Comparison of ENCODE assay signal across 11 cellular contexts in genomic region chr15:26771168-26771916, GRCh38. TPM values are rescaled to one million over a fixed set of nuclear protein-coding genes. Genes with fewer than 3 reads are reported as not detected.
DNase-seq lines count a peak whose midpoint lies in the region; ATAC-seq, FAIRE-seq and TF ChIP-seq lines count a peak whose summit lies in the region.
"Had no signal": no experiment of that assay in that cellular context is flagged by ENCODE, and none has a peak within 500 bp of the region (broad histone marks: within the 10 kb centered on the region; RNA-seq: fewer than 3 reads in every experiment).

No MANE protein-coding gene starts in this region.

- no peaks in the 10 kb centered on the region for H3K27me3 ChIP-seq in SK-N-SH (ENCODE audit: insufficient read depth)
- H3K27me3 ChIP-seq in testis: no peaks in the 10 kb centered on the region

- H3K9ac ChIP-seq in SK-N-SH (no peak overlapping the region), kidney (ENCODE audit: low read length in 2 of 2) (no peak overlapping the region)

- TF ChIP-seq EP300 in SK-N-SH (IDR thresholded peaks at IDR 0.05; ENCODE audit: borderline replicate concordance in 1 of 2, low read depth in 1 of 2, low read length in 1 of 2): no peak

- peak; percentile 60 for DNase-seq in SK-N-SH
- DNase-seq in cerebellar cortex (ENCODE audit: low spot score): peak; percentile 50
- no peak for DNase-seq in kidney
- peak; percentile 73 for DNase-seq in testis
- DNase-seq: activated CD4-positive, alpha-beta T cell treated with anti-CD3 and anti-CD28 coated beads, Interleukin-2, amount 50 U/mL, for 48 hours; Karpas-422 had no signal

- WGBS in SK-N-SH (ENCODE audit: low lambda C conversion rate): 34% methylated on average over 20 of the region's 29 CpGs
- 7 to 9% methylated on average over 27 to 29 of the region's 29 CpGs for WGBS in testis, 2 donors

- H3K9me2 ChIP-seq in SK-N-SH: no peaks in the 10 kb centered on the region

- TF ChIP-seq RAD21 in SK-N-SH (IDR thresholded peaks at IDR 0.05; ENCODE audit: low read length): no peak

- no peak for TF ChIP-seq POLR2A in testis (IDR thresholded peaks at IDR 0.05)

- CTCF ChIA-PET in SK-N-SH (lab: Yijun Ruan, JAX): no interaction called here

- H3K4me1 ChIP-seq in SK-N-SH (ENCODE audit: control insufficient read depth in 1 of 2, insufficient read depth in 2 of 2, low read depth in 1 of 2, low read length in 1 of 2) (peaks cover 0 to 7% of the 10 kb centered on the region in 2 experiments; a peak in 2 of 4 replicates), kidney (ENCODE audit: control insufficient read depth in 1 of 2, insufficient read depth in 1 of 2, low read depth in 1 of 2, low read length in 2 of 2) (no peaks in the 10 kb centered on the region), testis (no peaks in the 10 kb centered on the region)

- H3K36me3 ChIP-seq in SK-N-SH (replicated peaks in 1 of 2; ENCODE audit: control insufficient read depth in 1 of 2, insufficient read depth in 2 of 2, low read length in 1 of 2) (no peaks in the 10 kb centered on the region), kidney (ENCODE audit: control insufficient read depth in 1 of 2, insufficient read depth in 2 of 2, low read length in 2 of 2) (no peaks in the 10 kb centered on the region), testis (ENCODE audit: low read depth, missing control alignments) (no peaks in the 10 kb centered on the region)

- H3K9me3 ChIP-seq in SK-N-SH: no peaks in the 10 kb centered on the region
- H3K9me3 ChIP-seq in kidney (ENCODE audit: control insufficient read depth in 1 of 2, low read length in 2 of 2): no peaks in the 10 kb centered on the region
- no peaks in the 10 kb centered on the region for H3K9me3 ChIP-seq in testis

- H3F3A ChIP-seq in SK-N-SH (replicated peaks; ENCODE audit: insufficient read depth): no peaks in the 10 kb centered on the region

- H3K4me3 ChIP-seq in SK-N-SH (ENCODE audit: low read depth in 2 of 2, low read length in 1 of 2): peak overlapping the region in 1 of 2 experiments; percentile 47; a peak in 2 of 4 replicates
- peak overlapping the region; percentile 32 to 50 for H3K4me3 ChIP-seq in kidney (ENCODE audit: low read length in 2 of 2)
- peak overlapping the region; percentile 50 to 58 for H3K4me3 ChIP-seq in testis

- FAIRE-seq in kidney (lab: Jason Lieb, UNC): no peak

- no peak; the same call in 2 of the 3 replicates for ATAC-seq in SK-N-SH treated with all-trans-retinoic acid at 6 μM for 48 hours
- ATAC-seq in GM21390 (IDR thresholded peaks at IDR 0.05; ENCODE audit: unreplicated experiment): no peak
- no peak for ATAC-seq in GM21576 (IDR thresholded peaks at IDR 0.05; ENCODE audit: unreplicated experiment)
- ATAC-seq in HG03135 (IDR thresholded peaks at IDR 0.05; ENCODE audit: unreplicated experiment): no peak

- H4K20me1 ChIP-seq in SK-N-SH (ENCODE audit: insufficient read depth): no peaks in the 10 kb centered on the region

- intact Hi-C loops in kidney (cut with DNase I) (no loop called here), testis (cut with DNase I; ENCODE audit: low total_unique reads) (no loop called here)

- 0 out of 2 replicates have a peak overlapping the region, but pooled peaks have one; percentile 19 for H3K4me2 ChIP-seq in SK-N-SH

- TF ChIP-seq CTCF in SK-N-SH (IDR thresholded peaks at IDR 0.05) (no peak), kidney (IDR thresholded peaks at IDR 0.05; ENCODE audit: borderline replicate concordance, extremely low read depth, insufficient read depth) (no peak), testis (IDR thresholded peaks at IDR 0.05) (no peak)

- no peaks in the 10 kb centered on the region for H3K79me2 ChIP-seq in SK-N-SH (ENCODE audit: insufficient read depth)

- H3K27ac ChIP-seq in SK-N-SH (ENCODE audit: low read depth in 2 of 2, low read length in 1 of 2): peak overlapping the region in 1 of 2 experiments; percentile 43; a peak in 1 of 4 replicates
- no peak overlapping the region for H3K27ac ChIP-seq in kidney (ENCODE audit: low read depth in 2 of 2, low read length in 2 of 2)
- H3K27ac ChIP-seq in testis: no peak overlapping the region
- H3K27ac ChIP-seq: skin epidermis had no signal

- POLR2A ChIA-PET in SK-N-SH (lab: Yijun Ruan, JAX): no interaction called here

- H2AFZ ChIP-seq in SK-N-SH (ENCODE audit: low read depth): no peak overlapping the region

TF ChIP-seq in SK-N-SH, 30 proteins besides CTCF, POLR2A, EP300 and RAD21 (continues in another document):
- TF ChIP-seq RFX5 (IDR thresholded peaks at IDR 0.05; ENCODE audit: low read length) (no peak), GATA2 (CRISPR knock-in tag; IDR thresholded peaks at IDR 0.05) (no peak), POLR2AphosphoS5 (IDR thresholded peaks at IDR 0.05; ENCODE audit: low read depth, low read length) (no peak), USF1 (IDR thresholded peaks at IDR 0.05; ENCODE audit: borderline replicate concordance, low read depth) (no peak)
- TF ChIP-seq, protein P1, sequence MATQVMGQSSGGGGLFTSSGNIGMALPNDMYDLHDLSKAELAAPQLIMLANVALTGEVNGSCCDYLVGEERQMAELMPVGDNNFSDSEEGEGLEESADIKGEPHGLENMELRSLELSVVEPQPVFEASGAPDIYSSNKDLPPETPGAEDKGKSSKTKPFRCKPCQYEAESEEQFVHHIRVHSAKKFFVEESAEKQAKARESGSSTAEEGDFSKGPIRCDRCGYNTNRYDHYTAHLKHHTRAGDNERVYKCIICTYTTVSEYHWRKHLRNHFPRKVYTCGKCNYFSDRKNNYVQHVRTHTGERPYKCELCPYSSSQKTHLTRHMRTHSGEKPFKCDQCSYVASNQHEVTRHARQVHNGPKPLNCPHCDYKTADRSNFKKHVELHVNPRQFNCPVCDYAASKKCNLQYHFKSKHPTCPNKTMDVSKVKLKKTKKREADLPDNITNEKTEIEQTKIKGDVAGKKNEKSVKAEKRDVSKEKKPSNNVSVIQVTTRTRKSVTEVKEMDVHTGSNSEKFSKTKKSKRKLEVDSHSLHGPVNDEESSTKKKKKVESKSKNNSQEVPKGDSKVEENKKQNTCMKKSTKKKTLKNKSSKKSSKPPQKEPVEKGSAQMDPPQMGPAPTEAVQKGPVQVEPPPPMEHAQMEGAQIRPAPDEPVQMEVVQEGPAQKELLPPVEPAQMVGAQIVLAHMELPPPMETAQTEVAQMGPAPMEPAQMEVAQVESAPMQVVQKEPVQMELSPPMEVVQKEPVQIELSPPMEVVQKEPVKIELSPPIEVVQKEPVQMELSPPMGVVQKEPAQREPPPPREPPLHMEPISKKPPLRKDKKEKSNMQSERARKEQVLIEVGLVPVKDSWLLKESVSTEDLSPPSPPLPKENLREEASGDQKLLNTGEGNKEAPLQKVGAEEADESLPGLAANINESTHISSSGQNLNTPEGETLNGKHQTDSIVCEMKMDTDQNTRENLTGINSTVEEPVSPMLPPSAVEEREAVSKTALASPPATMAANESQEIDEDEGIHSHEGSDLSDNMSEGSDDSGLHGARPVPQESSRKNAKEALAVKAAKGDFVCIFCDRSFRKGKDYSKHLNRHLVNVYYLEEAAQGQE (IDR thresholded peaks at IDR 0.05; ENCODE audit: low read depth, low read length): peak; percentile 87

TF ChIP-seq in SK-N-SH treated with all-trans-retinoic acid at 6 μM for 48 hours, 23 proteins besides CTCF, POLR2A, EP300 and RAD21 (continues in another document):
- TF ChIP-seq ZC3H10 (CRISPR knock-in tag; IDR thresholded peaks at IDR 0.05) (no peak), PPARA (CRISPR knock-in tag; IDR thresholded peaks at IDR 0.05; ENCODE audit: borderline replicate concordance) (no peak), PATZ1 (CRISPR knock-in tag; IDR thresholded peaks at IDR 0.05; ENCODE audit: borderline replicate concordance) (no peak), CREB5 (CRISPR knock-in tag; IDR thresholded peaks at IDR 0.05; ENCODE audit: low read depth) (no peak), BACH2 (CRISPR knock-in tag; IDR thresholded peaks at IDR 0.05; ENCODE audit: borderline replicate concordance) (no peak), ZNF565 (CRISPR knock-in tag; conservative IDR thresholded peaks at IDR 0.05; ENCODE audit: low read depth) (no peak), TOX (CRISPR knock-in tag; IDR thresholded peaks at IDR 0.05; ENCODE audit: borderline replicate concordance) (no peak), ZFP3 (CRISPR knock-in tag; IDR thresholded peaks at IDR 0.05) (no peak), CSDC2 (CRISPR knock-in tag; IDR thresholded peaks at IDR 0.05) (no peak), ISL1 (CRISPR knock-in tag; IDR thresholded peaks at IDR 0.05) (no peak)

RNA-seq across cellular contexts. Expression of gene GABRB3, which starts 1.5 kb away (rescaled TPM):
- 0.10 and 0.75 TPM in 2 replicates for polyA plus RNA-seq in SK-N-SH (2012; rRNA removed)
- polyA plus RNA-seq in SK-N-SH (2012; cell fraction: cytosol; rRNA removed): 0.51 and 0.79 TPM in 2 replicates
- polyA plus RNA-seq in SK-N-SH (2012; cell fraction: nucleus; rRNA removed): 0.19 and 0.28 TPM in 2 replicates
- 6.9 TPM for total RNA-seq in kidney
- 4.7 TPM for polyA plus RNA-seq in kidney (ENCODE audit: insufficient read depth, low read depth, low replicate concordance)
- 10 to 100 TPM; 16.2 to 19.6 TPM for total RNA-seq in testis
- 11.8 TPM for polyA plus RNA-seq in testis (ENCODE audit: insufficient read depth, low read depth, low replicate concordance)
